Comparison of ENCODE assay signal across 9 cellular contexts in the genomic region with DNA sequence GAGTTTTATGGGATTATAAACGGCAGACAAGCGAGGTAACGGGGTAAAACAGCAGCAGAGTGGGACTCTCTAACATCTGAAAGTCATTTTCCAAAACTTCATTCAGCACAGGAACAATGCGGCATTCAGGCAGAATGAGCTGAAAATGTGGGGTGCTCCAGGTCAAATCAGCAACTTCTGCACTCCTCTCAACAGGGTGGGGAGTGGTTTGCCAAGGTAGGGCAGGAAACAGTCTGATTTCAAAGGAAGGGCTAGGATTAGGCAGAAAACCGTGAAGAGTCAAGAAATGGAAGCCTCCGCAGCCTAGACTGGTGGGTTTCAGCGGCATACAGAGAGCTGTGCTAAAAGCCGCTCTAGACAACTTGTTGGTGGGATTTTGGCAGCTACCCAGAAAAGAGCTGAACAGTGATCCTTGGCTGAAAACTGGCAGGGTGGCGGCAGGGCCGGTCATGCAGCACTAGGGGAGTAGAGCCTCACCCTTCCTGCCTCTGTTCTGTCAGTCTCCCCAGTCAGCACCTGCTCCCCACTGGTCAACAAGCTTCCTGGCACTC.
DNase-seq lines count a peak whose midpoint lies in the region; ATAC-seq, FAIRE-seq and TF ChIP-seq lines count a peak whose summit lies in the region.
"Had no signal": no experiment of that assay in that cellular context is flagged by ENCODE, and none has a peak within 500 bp of the region (broad histone marks: within the 10 kb centered on the region; RNA-seq: fewer than 3 reads in every experiment).

No MANE protein-coding gene starts in this region.

- no peak for FAIRE-seq in pancreas (lab: Jason Lieb, UNC)

- peaks cover 39% of the 10 kb centered on the region for H3K4me1 Mint-ChIP-seq in activated T-helper 1 cell treated with anti-CD3 and anti-CD28 coated beads, Interleukin-12 subunit alpha, Interleukin-12 subunit beta, Interleukin-2, Interleukin-4 antibody, amounts not matched to agents 30 ng/mL and 10 ng/mL and 1 ng/mL, durations not matched to agents 14 hours and 24 hours and 36 hours (ENCODE audit: low read depth)

- H3K27ac ChIP-seq in pancreas = peak overlapping the region in 1 of 4 donors; percentile 2

- H3K4me1 ChIP-seq in pancreas = peaks cover 12 to 15% (median 14%) of the 10 kb centered on the region in 3 donors

- peak in 3 of 4 donors; percentile 11 to 56 (median 24) for ATAC-seq in pancreas
- ATAC-seq: HCT116 had no signal

- TF ChIP-seq CTCF in foreskin fibroblast (IDR thresholded peaks at IDR 0.05; ENCODE audit: low read depth, low read length) = no peak
- no peak for TF ChIP-seq CTCF in pancreas (IDR thresholded peaks at IDR 0.05)

- H3K27me3 Mint-ChIP-seq in activated T-helper 1 cell treated with anti-CD3 and anti-CD28 coated beads, Interleukin-12 subunit alpha, Interleukin-12 subunit beta, Interleukin-2, Interleukin-4 antibody, amounts not matched to agents 30 ng/mL and 10 ng/mL and 1 ng/mL, durations not matched to agents 14 hours and 24 hours and 36 hours (ENCODE audit: insufficient read depth) = no peaks in the 10 kb centered on the region

- no peaks in the 10 kb centered on the region for H3K27me3 ChIP-seq in pancreas

- H3K9me3 ChIP-seq in pancreas = no peaks in the 10 kb centered on the region

- no peaks in the 10 kb centered on the region for H3K9me3 Mint-ChIP-seq in activated T-helper 1 cell treated with anti-CD3 and anti-CD28 coated beads, Interleukin-12 subunit alpha, Interleukin-12 subunit beta, Interleukin-2, Interleukin-4 antibody, amounts not matched to agents 30 ng/mL and 10 ng/mL and 1 ng/mL, durations not matched to agents 14 hours and 24 hours and 36 hours

- H3K4me3 ChIP-seq in foreskin fibroblast (ENCODE audit: low read depth in 1 of 2, low read length in 2 of 2) (peak overlapping the region; percentile 1 to 32), pancreas (peak overlapping the region in 1 of 4 donors; percentile 3)

- H3K36me3 ChIP-seq in pancreas = no peaks in the 10 kb centered on the region

- H3K36me3 Mint-ChIP-seq in activated T-helper 1 cell treated with anti-CD3 and anti-CD28 coated beads, Interleukin-12 subunit alpha, Interleukin-12 subunit beta, Interleukin-2, Interleukin-4 antibody, amounts not matched to agents 30 ng/mL and 10 ng/mL and 1 ng/mL, durations not matched to agents 14 hours and 24 hours and 36 hours (ENCODE audit: low read depth) = no peaks in the 10 kb centered on the region

- WGBS in pancreas, 2 donors = 31 to 34% methylated on average over 10 of the region's 10 CpGs

- intact Hi-C loops in activated T-helper 1 cell treated with anti-CD3 and anti-CD28 coated beads, Interleukin-12 subunit alpha, Interleukin-12 subunit beta, Interleukin-2, Interleukin-4 antibody, amounts not matched to agents 30 ng/mL and 10 ng/mL and 1 ng/mL, durations not matched to agents 14 hours and 24 hours and 36 hours (cut with micrococcal nuclease) = loop anchor here (1.0 to 5.0 kb wide), 6 partner anchors 301 to 1562 kb away; partner anchors contain the start of genes BORA, KLF5 and MZT1
- intact Hi-C loops in pancreas (cut with DNase I) = loop anchor here in 1 of 3 donors (10.0 kb wide), 1 partner anchor 454 kb away; no protein-coding TSS in a partner anchor

- peak overlapping the region; percentile 79 for H3K27ac Mint-ChIP-seq in activated T-helper 1 cell treated with anti-CD3 and anti-CD28 coated beads, Interleukin-12 subunit alpha, Interleukin-12 subunit beta, Interleukin-2, Interleukin-4 antibody, amounts not matched to agents 30 ng/mL and 10 ng/mL and 1 ng/mL, durations not matched to agents 14 hours and 24 hours and 36 hours

- DNase-seq in DMS153 treated with DMSO at 0.1 percent for 48 hours (lab: John Stamatoyannopoulos, UW; ENCODE audit: unreplicated experiment) = peak; percentile 71
- DNase-seq in NCI-H2227 (lab: John Stamatoyannopoulos, UW; ENCODE audit: unreplicated experiment) = peak; percentile 22
- DNase-seq in activated T-helper 1 cell treated with anti-CD3 and anti-CD28 coated beads, Interleukin-12 subunit alpha, Interleukin-12 subunit beta, Interleukin-2, Interleukin-4 antibody, amounts not matched to agents 30 ng/mL and 10 ng/mL and 1 ng/mL, durations not matched to agents 14 hours and 24 hours and 36 hours (ENCODE audit: low spot score) = no peak
- peak in 1 of 2 donors; percentile 27 for DNase-seq in foreskin fibroblast
- DNase-seq in pancreas = peak in 4 of 6 donors; percentile 9 to 54 (median 28)
- no peak for DNase-seq in dedifferentiated amniotic fluid mesenchymal stem cell (ENCODE audit: extremely low spot score)
- DNase-seq in mesenteric fat pad (ENCODE audit: low spot score) = no peak
- no peak for DNase-seq in AML-193 (lab: John Stamatoyannopoulos, UW)

- H3K4me3 Mint-ChIP-seq in activated T-helper 1 cell treated with anti-CD3 and anti-CD28 coated beads, Interleukin-12 subunit alpha, Interleukin-12 subunit beta, Interleukin-2, Interleukin-4 antibody, amounts not matched to agents 30 ng/mL and 10 ng/mL and 1 ng/mL, durations not matched to agents 14 hours and 24 hours and 36 hours = peak overlapping the region; percentile 52

Comparison
In these comparisons a context has a peak if more than half of its experiments do, and no peak if none do; other contexts are left out.
1. DNase-seq: peak in DMS153 treated with DMSO at 0.1 percent for 48 hours (single experiment), NCI-H2227 (single experiment) and pancreas (4 of 6); none in activated T-helper 1 cell treated with anti-CD3 and anti-CD28 coated beads, Interleukin-12 subunit alpha, Interleukin-12 subunit beta, Interleukin-2, Interleukin-4 antibody, amounts not matched to agents 30 ng/mL and 10 ng/mL and 1 ng/mL, durations not matched to agents 14 hours and 24 hours and 36 hours (single experiment), dedifferentiated amniotic fluid mesenchymal stem cell (single experiment), mesenteric fat pad (single experiment) and AML-193 (0 of 2).